ENCODE assay signal across 8 cellular contexts in genomic region chr7:139341058-139341775, GRCh38. TPM values are rescaled to one million over a fixed set of nuclear protein-coding genes. Genes with fewer than 3 reads are reported as not detected.
DNase-seq lines count a peak whose midpoint lies in the region; ATAC-seq and TF ChIP-seq lines count a peak whose summit lies in the region.

Gene FMC1, plus strand, starts transcription at chr7:139341337. Its CDS starts 48 bp downstream, at chr7:139341385.

- H3K4me3 Mint-ChIP-seq in WTC11 = peak within 1 kb of the TSS; percentile 92

- H3K4me3 ChIP-seq in AG09309 (ENCODE audit: control insufficient read depth, low read depth, low read length) (peak within 1 kb of the TSS; percentile 84), cardiac fibroblast (replicated peaks in 1 of 2; ENCODE audit: low read depth in 2 of 2, low read length in 2 of 2) (peak within 1 kb of the TSS; percentile 94 to 96)

- peaks cover 7% of the 10 kb centered on the region for H3K4me1 Mint-ChIP-seq in WTC11

- POLR2A ChIA-PET in WTC11 (lab: Charles Lee) = interaction anchor here (1.8 kb wide), 1 partner anchor 18 kb away, joined by 12 read pairs; the partner anchor contains the start of gene LUC7L2

- DNase-seq in AG09309 (ENCODE audit: low read depth) (peak; percentile 81), NCI-H2196 (lab: John Stamatoyannopoulos, UW; ENCODE audit: unreplicated experiment) (peak; percentile 88), WTC11 (ENCODE audit: low spot score) (peak; percentile 90), cardiac fibroblast (ENCODE audit: low read depth in 2 of 2) (peak; percentile 96 to 97), iris pigment epithelial cell (ENCODE audit: low read depth) (peak; percentile 92)
- DNase-seq in stimulated activated CD4-positive, alpha-beta T cell treated with anti-CD3 and anti-CD28 coated beads, Interleukin-12 subunit alpha, Interleukin-12 subunit beta, amount 100 ng/mL, for 24 hours (ENCODE audit: low read depth in 2 of 2) = peak; percentile 70 to 79

- peaks cover 13% of the 10 kb centered on the region for H3K36me3 Mint-ChIP-seq in WTC11

- ATAC-seq in GM18873 (IDR thresholded peaks at IDR 0.05; ENCODE audit: low FRiP score, unreplicated experiment) (peak; percentile 38), HG03135 (IDR thresholded peaks at IDR 0.05; ENCODE audit: unreplicated experiment) (peak; percentile 49), WTC11 (peak; percentile 76)

- peak; percentile 32 for TF ChIP-seq CTCF in AG09309 (IDR thresholded peaks at IDR 0.05; ENCODE audit: control insufficient read depth, insufficient read depth, low read depth, low read length, missing control alignments)
- TF ChIP-seq CTCF in WTC11 (IDR thresholded peaks at IDR 0.05) = no peak
- TF ChIP-seq CTCF in cardiac fibroblast (IDR thresholded peaks at IDR 0.05; ENCODE audit: low read depth, low read length) = peak; percentile 19

- peaks cover 10% of the 10 kb centered on the region for H3K9me3 Mint-ChIP-seq in WTC11

- H3K27me3 Mint-ChIP-seq in WTC11 (ENCODE audit: low read depth) = peaks cover 9% of the 10 kb centered on the region

- H3K27ac Mint-ChIP-seq in WTC11 = peak within 1 kb of the TSS; percentile 99

- CTCF ChIA-PET in WTC11 (lab: Charles Lee) = no interaction called here

TF ChIP-seq in WTC11, 78 proteins besides CTCF, POLR2A, EP300 and RAD21 (continues in another document):
- TF ChIP-seq PRRX2 (CRISPR knock-in tag; IDR thresholded peaks at IDR 0.05) = no peak; the same call in 1 of the 2 replicates
- no peak; the same call in 1 of the 2 replicates for TF ChIP-seq FOXJ3 (CRISPR knock-in tag; IDR thresholded peaks at IDR 0.05; ENCODE audit: borderline replicate concordance)
- TF ChIP-seq MAX (CRISPR knock-in tag; IDR thresholded peaks at IDR 0.05) = peak; percentile 74
- peak; percentile 65; the same call in 1 of the 2 replicates for TF ChIP-seq FOXP4 (CRISPR knock-in tag; IDR thresholded peaks at IDR 0.05)
- peak; percentile 79; the same call in 1 of the 2 replicates for TF ChIP-seq ZNF671 (CRISPR knock-in tag; IDR thresholded peaks at IDR 0.05)
- 0 out of 2 replicates have a peak, but pooled peaks have one; percentile 10 for TF ChIP-seq ERG (CRISPR knock-in tag; IDR thresholded peaks at IDR 0.05)
- TF ChIP-seq E2F5 (CRISPR knock-in tag; IDR thresholded peaks at IDR 0.05) = peak; percentile 44; the same call in 1 of the 2 replicates
- no peak for TF ChIP-seq FOXP1 (CRISPR knock-in tag; IDR thresholded peaks at IDR 0.05; ENCODE audit: borderline replicate concordance)
- TF ChIP-seq ZNF317 (CRISPR knock-in tag; IDR thresholded peaks at IDR 0.05; ENCODE audit: borderline replicate concordance, low read depth) = no peak
- TF ChIP-seq NR2C2 (CRISPR knock-in tag; IDR thresholded peaks at IDR 0.05) = no peak
- 0 out of 2 replicates have a peak, but pooled peaks have one; percentile 54 for TF ChIP-seq ZBTB43 (CRISPR knock-in tag; IDR thresholded peaks at IDR 0.05)
- no peak for TF ChIP-seq ETV6 (CRISPR knock-in tag; IDR thresholded peaks at IDR 0.05)
- TF ChIP-seq KAT7 (CRISPR knock-in tag; IDR thresholded peaks at IDR 0.05; ENCODE audit: borderline replicate concordance) = no peak
- TF ChIP-seq CREB1 (CRISPR knock-in tag; IDR thresholded peaks at IDR 0.05) = no peak
- peak; percentile 73; the same call in 1 of the 2 replicates for TF ChIP-seq ARID4B (CRISPR knock-in tag; IDR thresholded peaks at IDR 0.05; ENCODE audit: borderline replicate concordance)
- TF ChIP-seq MXD4 (CRISPR knock-in tag; IDR thresholded peaks at IDR 0.05; ENCODE audit: borderline replicate concordance) = no peak
- peak; percentile 71 for TF ChIP-seq NFATC4 (CRISPR knock-in tag; IDR thresholded peaks at IDR 0.05)
- TF ChIP-seq MYBL2 (CRISPR knock-in tag; IDR thresholded peaks at IDR 0.05) = peak; percentile 87
- no peak for TF ChIP-seq ELF4 (CRISPR knock-in tag; IDR thresholded peaks at IDR 0.05; ENCODE audit: low read depth)
- no peak for TF ChIP-seq E2F1 (CRISPR knock-in tag; IDR thresholded peaks at IDR 0.05)

RNA-seq across cellular contexts. Expression of gene FMC1, which starts in this region (rescaled TPM):
- 14.3 to 16.7 TPM (median 16.3 TPM) in 3 replicates for total RNA-seq in WTC11 (2021)

Comparison
In these comparisons a context has a peak if more than half of its experiments do, and no peak if none do; other contexts are left out.
1. Peak in every context shown above with its lines: DNase-seq, ATAC-seq and H3K4me3 ChIP-seq.